14 cellular contexts compared by ENCODE assay signal in the genomic region with DNA sequence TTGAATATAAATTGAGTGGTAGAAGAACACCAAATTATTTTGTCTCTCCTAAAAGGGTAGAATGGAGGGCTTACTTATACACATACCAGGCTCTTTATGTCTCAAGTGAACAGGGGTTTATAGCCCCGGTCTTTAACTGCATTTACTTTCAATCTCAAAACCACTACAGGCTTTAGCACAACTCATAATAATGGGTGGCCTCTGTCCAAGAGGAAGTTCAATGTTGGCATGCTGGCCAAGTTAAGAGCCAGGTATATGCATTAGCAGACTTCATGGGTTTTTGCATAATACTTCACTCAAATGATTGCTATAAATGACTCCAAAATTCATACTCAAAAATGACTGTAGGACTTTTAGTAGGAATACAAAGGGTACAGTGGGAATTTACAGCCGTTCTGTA.
DNase-seq lines count a peak whose midpoint lies in the region; ATAC-seq and TF ChIP-seq lines count a peak whose summit lies in the region.
"Had no signal": no experiment of that assay in that cellular context is flagged by ENCODE, and none has a peak within 500 bp of the region (broad histone marks: within the 10 kb centered on the region; RNA-seq: fewer than 3 reads in every experiment).

No MANE protein-coding gene starts in this region.

- H3K36me3 Mint-ChIP-seq in Caco-2 (ENCODE audit: insufficient read depth, unreplicated experiment), result no peaks in the 10 kb centered on the region
- H3K36me3 Mint-ChIP-seq in progenitor cell of endocrine pancreas (ENCODE audit: insufficient read depth), result no peaks in the 10 kb centered on the region

- no peaks in the 10 kb centered on the region for H3K4me1 ChIP-seq in left lung
- H3K4me1 ChIP-seq in Caco-2, result no peaks in the 10 kb centered on the region

- H3K27ac Mint-ChIP-seq in Caco-2 (ENCODE audit: unreplicated experiment), result no peak overlapping the region
- no peak overlapping the region for H3K27ac Mint-ChIP-seq in progenitor cell of endocrine pancreas
- H3K27ac Mint-ChIP-seq: H9 had no signal

- no peaks in the 10 kb centered on the region for H3K36me3 ChIP-seq in left lung
- no peaks in the 10 kb centered on the region for H3K36me3 ChIP-seq in Caco-2 (ENCODE audit: control insufficient read depth, insufficient read depth, low read length)

- TF ChIP-seq CTCF in left lung (IDR thresholded peaks at IDR 0.05), result no peak
- no peak for TF ChIP-seq CTCF in foreskin fibroblast (IDR thresholded peaks at IDR 0.05; ENCODE audit: low read depth, low read length)
- no peak for TF ChIP-seq CTCF in Caco-2 (IDR thresholded peaks at IDR 0.05; ENCODE audit: insufficient read depth in 1 of 2, low read depth in 1 of 2, low read length in 1 of 2, severe bottlenecking in 1 of 2, unreplicated experiment in 1 of 2)
- no peak for TF ChIP-seq CTCF in progenitor cell of endocrine pancreas (IDR thresholded peaks at IDR 0.05; ENCODE audit: unreplicated experiment)

- no peaks in the 10 kb centered on the region for H3K27me3 ChIP-seq in left lung
- H3K27me3 ChIP-seq in Caco-2 (replicated peaks; ENCODE audit: control insufficient read depth, insufficient read depth, low read length), result no peaks in the 10 kb centered on the region

- H3K4me3 ChIP-seq in left lung (no peak overlapping the region), foreskin fibroblast (ENCODE audit: low read depth in 1 of 2, low read length in 2 of 2) (no peak overlapping the region), Caco-2 (ENCODE audit: low read depth, low read length) (no peak overlapping the region)

- CTCF ChIA-PET in Caco-2 (lab: Charles Lee), result no interaction called here

- ATAC-seq in GM18517 (IDR thresholded peaks at IDR 0.05; ENCODE audit: unreplicated experiment) (peak; percentile 17), HG02610 (IDR thresholded peaks at IDR 0.05; ENCODE audit: unreplicated experiment) (peak; percentile 28), left lung (peak; percentile 64), Right ventricle myocardium superior (ENCODE audit: poor library complexity) (no peak)

- H3K4me3 Mint-ChIP-seq in Caco-2 (ENCODE audit: unreplicated experiment) (no peak overlapping the region), progenitor cell of endocrine pancreas (ENCODE audit: low read depth) (no peak overlapping the region)
- H3K4me3 Mint-ChIP-seq: H9 had no signal

- H3K9me3 ChIP-seq in left lung (no peaks in the 10 kb centered on the region), Caco-2 (no peaks in the 10 kb centered on the region)

- no peaks in the 10 kb centered on the region for H3K4me1 Mint-ChIP-seq in Caco-2 (ENCODE audit: low read depth, unreplicated experiment)
- no peaks in the 10 kb centered on the region for H3K4me1 Mint-ChIP-seq in progenitor cell of endocrine pancreas (ENCODE audit: low read depth)
- H3K4me1 Mint-ChIP-seq: H9 had no signal

- POLR2A ChIA-PET in Caco-2 (lab: Charles Lee), result no interaction called here

- BruUV-seq in Caco-2 (replicated peaks; lab: Mats Ljungman, UMichigan), result no TSS peak

- H3K9me3 Mint-ChIP-seq in Caco-2 (ENCODE audit: unreplicated experiment) (no peaks in the 10 kb centered on the region), progenitor cell of endocrine pancreas (ENCODE audit: low read depth) (no peaks in the 10 kb centered on the region)
- H3K9me3 Mint-ChIP-seq: H9 had no signal

- DNase-seq in NAMALWA (ENCODE audit: low spot score) (peak; percentile 32), left lung (no peak), foreskin fibroblast (no peak), Right ventricle myocardium superior (no peak), Caco-2 (no peak), progenitor cell of endocrine pancreas (ENCODE audit: low spot score, unreplicated experiment) (no peak)
- DNase-seq: activated effector memory CD4-positive, alpha-beta T cell treated with Interleukin-2 at 50 U/mL for 16 hours; erythroblast; H9; mesendoderm; NCI-H1105; NCI-H526 had no signal

- H3K27ac ChIP-seq in left lung, result no peak overlapping the region

- H3K27me3 Mint-ChIP-seq in Caco-2 (ENCODE audit: insufficient read depth, unreplicated experiment) (peaks cover 7% of the 10 kb centered on the region), progenitor cell of endocrine pancreas (no peaks in the 10 kb centered on the region)

- intact Hi-C loops in left lung (cut with DNase I) (no loop called here), Right ventricle myocardium superior (cut with DNase I) (no loop called here), Caco-2 (cut with micrococcal nuclease; ENCODE audit: unreplicated experiment) (no loop called here)
